In genomic region chr11:130315354-130315970, GRCh38 we compare ENCODE assay signal across 9 cellular contexts.
A peak's percentile ranks its signal among the peaks of the same experiment; 100 is the strongest.
DNase-seq lines count a peak whose midpoint lies in the region; ATAC-seq, FAIRE-seq and TF ChIP-seq lines count a peak whose summit lies in the region.
"Had no signal": no experiment of that assay in that cellular context is flagged by ENCODE, and none has a peak within 500 bp of the region (broad histone marks: within the 10 kb centered on the region; RNA-seq: fewer than 3 reads in every experiment).

No MANE protein-coding gene starts in this region.

- no peaks in the 10 kb centered on the region for H3K36me3 ChIP-seq in iPS-18a (ENCODE audit: control insufficient read depth, low read depth, low read length)

- H3K9ac ChIP-seq in iPS-18a (ENCODE audit: low read length), result peak overlapping the region; percentile 33

- H3K27me3 ChIP-seq in iPS-18a (ENCODE audit: control insufficient read depth, insufficient read depth, low read length), result no peaks in the 10 kb centered on the region

- peak; percentile 31 for TF ChIP-seq CTCF in GM12864 (IDR thresholded peaks at IDR 0.05; ENCODE audit: low read depth, low read length, missing control alignments)

- H3K9me3 ChIP-seq in iPS-18a (ENCODE audit: control insufficient read depth, low read depth, low read length), result no peaks in the 10 kb centered on the region

- no peak for DNase-seq in GM12864 (ENCODE audit: low read depth)
- peak; percentile 78 for DNase-seq in RPMI8226
- peak; percentile 11 for DNase-seq in activated naive CD8-positive, alpha-beta T cell treated with anti-CD3 and anti-CD28 coated beads, Interleukin-2, amount 50 U/mL, for 16 hours (ENCODE audit: low read depth, low spot score)
- peak; percentile 18 to 25 for DNase-seq in stimulated activated CD4-positive, alpha-beta T cell treated with anti-CD3 and anti-CD28 coated beads, Interleukin-15, amount 100 ng/mL, for 1 hour (ENCODE audit: low read depth in 1 of 2, low spot score in 1 of 2)
- no peak for DNase-seq in HTR-8/SVneo (ENCODE audit: insufficient read length, low spot score)
- no peak for DNase-seq in NCI-H446 treated with DMSO at 0.1 percent for 48 hours (lab: John Stamatoyannopoulos, UW)

- H3K27ac ChIP-seq in iPS-18a (ENCODE audit: low read length), result no peak overlapping the region

- H3K4me3 ChIP-seq in GM12864 (ENCODE audit: low read depth, low read length) (peak overlapping the region; percentile 47), iPS-18a (ENCODE audit: low read length) (peak overlapping the region; percentile 62)

- no peak for FAIRE-seq in HTR-8/SVneo (lab: Jason Lieb, UNC)
- FAIRE-seq: TTC549 had no signal

- peaks cover 28% of the 10 kb centered on the region for H3K4me1 ChIP-seq in iPS-18a (ENCODE audit: control insufficient read depth, low read depth, low read length)

- ATAC-seq in HG02623 (IDR thresholded peaks at IDR 0.05; ENCODE audit: unreplicated experiment), result peak; percentile 30

Comparison
In these comparisons a context has a peak if more than half of its experiments do, and no peak if none do; other contexts are left out.
1. DNase-seq: peak in RPMI8226 (single experiment), activated naive CD8-positive, alpha-beta T cell treated with anti-CD3 and anti-CD28 coated beads, Interleukin-2, amount 50 U/mL, for 16 hours (single experiment) and stimulated activated CD4-positive, alpha-beta T cell treated with anti-CD3 and anti-CD28 coated beads, Interleukin-15, amount 100 ng/mL, for 1 hour (2 of 2); none in GM12864 (single experiment), HTR-8/SVneo (single experiment) and NCI-H446 treated with DMSO at 0.1 percent for 48 hours (single experiment).